ENCODE assay signal across 17 cellular contexts in genomic region chr3:117524890-117525289, GRCh38.
DNase-seq lines count a peak whose midpoint lies in the region; ATAC-seq and TF ChIP-seq lines count a peak whose summit lies in the region.
"Had no signal": no experiment of that assay in that cellular context is flagged by ENCODE, and none has a peak within 500 bp of the region (broad histone marks: within the 10 kb centered on the region; RNA-seq: fewer than 3 reads in every experiment).

No MANE protein-coding gene starts in this region.

- DNase-seq in AG04449 (ENCODE audit: low read depth, low spot score) = peak; percentile 28
- peak; percentile 83 for DNase-seq in HT1080 (ENCODE audit: low read depth)
- peak; percentile 90 for DNase-seq in astrocyte of the hippocampus (ENCODE audit: low read depth, low spot score)
- DNase-seq in iris pigment epithelial cell (ENCODE audit: low read depth) = peak; percentile 58
- DNase-seq in cerebellum (ENCODE audit: low spot score) = no peak
- no peak for DNase-seq in amygdala (lab: John Stamatoyannopoulos, UW)
- DNase-seq: activated effector memory CD4-positive, alpha-beta T cell treated with anti-CD3 and anti-CD28 coated beads, Interleukin-2, amount 50 U/mL, for 16 hours; CD8-positive, alpha-beta T cell; cortex of kidney; DND-41; NCI-H187 treated with DMSO at 0.1 percent for 48 hours; NCI-H446; Right ventricle myocardium superior; T-helper 2 cell had no signal

- POLR2A ChIA-PET in AG04449 (lab: Yijun Ruan, JAX) = interaction anchor here (0.7 kb wide), 1 partner anchor 420 kb away, joined by 3 read pairs; no protein-coding TSS in a partner anchor

- CTCF ChIA-PET in AG04449 (lab: Yijun Ruan, JAX) = interaction anchor here (0.7 to 4.0 kb wide), 11 partner anchors 9 to 754 kb away, joined by 3 to 30 read pairs (median 9); no protein-coding TSS in a partner anchor

- TF ChIP-seq CTCF in AG04449 (IDR thresholded peaks at IDR 0.05; ENCODE audit: insufficient read depth, low read length, missing control alignments) = no peak

- ATAC-seq in HG02610 (IDR thresholded peaks at IDR 0.05; ENCODE audit: unreplicated experiment) (no peak), HG02870 (IDR thresholded peaks at IDR 0.05; ENCODE audit: unreplicated experiment) (no peak)
- ATAC-seq: CD8-positive, alpha-beta T cell had no signal

- H3K4me3 ChIP-seq in AG04449 (ENCODE audit: low read depth, low read length) = no peak overlapping the region
- H3K4me3 ChIP-seq: hepatocyte had no signal

Comparison
In these comparisons a context has a peak if more than half of its experiments do, and no peak if none do; other contexts are left out.
1. DNase-seq: peak in AG04449 (single experiment), HT1080 (single experiment), astrocyte of the hippocampus (single experiment) and iris pigment epithelial cell (single experiment); none in cerebellum (single experiment) and amygdala (0 of 56).